12 cellular contexts compared by ENCODE assay signal in genomic region chr2:235002198-235003095, GRCh38. TPM values are rescaled to one million over a fixed set of nuclear protein-coding genes. Genes with fewer than 3 reads are reported as not detected.
DNase-seq lines count a peak whose midpoint lies in the region; ATAC-seq and TF ChIP-seq lines count a peak whose summit lies in the region.
"Had no signal": no experiment of that assay in that cellular context is flagged by ENCODE, and none has a peak within 500 bp of the region (broad histone marks: within the 10 kb centered on the region; RNA-seq: fewer than 3 reads in every experiment).

No MANE protein-coding gene starts in this region.

- intact Hi-C loops in left cardiac atrium (cut with DNase I), result no loop called here

- no peaks in the 10 kb centered on the region for H3K9me3 Mint-ChIP-seq in neural crest cell

- peak overlapping the region; percentile 24 for H3K27ac Mint-ChIP-seq in neural crest cell (ENCODE audit: unreplicated experiment)

- DNase-seq in DMS 273 (lab: John Stamatoyannopoulos, UW; ENCODE audit: unreplicated experiment) (peak; percentile 82), NCI-H446 treated with DMSO at 0.1 percent for 48 hours (lab: John Stamatoyannopoulos, UW) (peak; percentile 46), epithelial cell of esophagus (ENCODE audit: low read depth) (peak; percentile 70), neural crest cell (ENCODE audit: low read depth, low spot score) (no peak), NAMALWA (ENCODE audit: low spot score) (no peak), left cardiac atrium (no peak), substantia nigra (lab: John Stamatoyannopoulos, UW) (no peak)
- DNase-seq: C1 segment of cervical spinal cord; effector CD8-positive, alpha-beta T cell had no signal

- peaks cover 10% of the 10 kb centered on the region for H3K36me3 Mint-ChIP-seq in neural crest cell (ENCODE audit: low read depth)

- H3K4me1 Mint-ChIP-seq in neural crest cell, result peaks cover 52% of the 10 kb centered on the region

- no peak overlapping the region for H3K4me3 ChIP-seq in epithelial cell of esophagus (ENCODE audit: low read length)
- H3K4me3 ChIP-seq: spleen had no signal

- ATAC-seq in GM18511 (IDR thresholded peaks at IDR 0.05; ENCODE audit: unreplicated experiment) (no peak), left cardiac atrium (no peak)

- no peak overlapping the region for H3K4me3 Mint-ChIP-seq in neural crest cell

- TF ChIP-seq CTCF in epithelial cell of esophagus (IDR thresholded peaks at IDR 0.05; ENCODE audit: insufficient read depth, low read depth, low read length, missing control alignments) (no peak), neural crest cell (conservative IDR thresholded peaks at IDR 0.05) (no peak)

- no peaks in the 10 kb centered on the region for H3K27me3 Mint-ChIP-seq in neural crest cell (ENCODE audit: low read depth)

- H3K27ac ChIP-seq in substantia nigra (ENCODE audit: low read depth, low read length, poor library complexity, severe bottlenecking), result no peak overlapping the region
- H3K27ac ChIP-seq: HL-60, spleen had no signal

RNA-seq across cellular contexts. Expression of gene SH3BP4, which starts 50.6 kb away (rescaled TPM):
- total RNA-seq in neural crest cell (32.1 and 37.1 TPM in 2 replicates), left cardiac atrium (10 to 100 TPM; 15.1 to 27.0 TPM)

Comparison
In these comparisons a context has a peak if more than half of its experiments do, and no peak if none do; other contexts are left out.
1. DNase-seq: peak in DMS 273 (single experiment), NCI-H446 treated with DMSO at 0.1 percent for 48 hours (single experiment) and epithelial cell of esophagus (single experiment); none in neural crest cell (single experiment), NAMALWA (single experiment), left cardiac atrium (single experiment) and substantia nigra (0 of 49).